10 cellular contexts compared by ENCODE assay signal in genomic region chr10:3525832-3526449, GRCh38.
DNase-seq lines count a peak whose midpoint lies in the region; ATAC-seq and TF ChIP-seq lines count a peak whose summit lies in the region.
"Had no signal": no experiment of that assay in that cellular context is flagged by ENCODE, and none has a peak within 500 bp of the region (broad histone marks: within the 10 kb centered on the region; RNA-seq: fewer than 3 reads in every experiment).

No MANE protein-coding gene starts in this region.

- WGBS in GM23248 (ENCODE audit: low coverage in 1 of 2, low lambda C conversion rate in 2 of 2, missing lambda C conversion rate in 2 of 2), 2 experiments = 4% methylated on average over 11 of the region's 11 CpGs
- WGBS in smooth muscle cell (ENCODE audit: low lambda C conversion rate) = 32% methylated on average over 11 of the region's 11 CpGs

- no peak overlapping the region for H2AFZ ChIP-seq in GM23248
- no peak overlapping the region for H2AFZ ChIP-seq in smooth muscle cell (ENCODE audit: low read depth)

- H3K4me2 ChIP-seq in GM23248 (ENCODE audit: unreplicated experiment) (peak overlapping the region; percentile 75), smooth muscle cell (peak overlapping the region; percentile 40)

- H3K36me3 ChIP-seq in GM23248 (ENCODE audit: low read depth) = no peaks in the 10 kb centered on the region
- H3K36me3 ChIP-seq in left ventricle myocardium inferior = no peaks in the 10 kb centered on the region
- no peaks in the 10 kb centered on the region for H3K36me3 ChIP-seq in smooth muscle cell (ENCODE audit: low read depth)

- H3K79me2 ChIP-seq in GM23248 (ENCODE audit: insufficient read depth) = no peaks in the 10 kb centered on the region
- no peaks in the 10 kb centered on the region for H3K79me2 ChIP-seq in smooth muscle cell (ENCODE audit: low read depth)

- H3K9me3 ChIP-seq in GM23248 (ENCODE audit: low read depth) = no peaks in the 10 kb centered on the region
- H3K9me3 ChIP-seq in left ventricle myocardium inferior (replicated peaks) = no peaks in the 10 kb centered on the region
- H3K9me3 ChIP-seq in smooth muscle cell (replicated peaks; ENCODE audit: low read depth) = no peaks in the 10 kb centered on the region

- H3K4me3 ChIP-seq in GM23248 (peak overlapping the region; percentile 9; the same call in 1 of the 2 replicates), left ventricle myocardium inferior (no peak overlapping the region), smooth muscle cell (no peak overlapping the region)

- H3K9ac ChIP-seq in GM23248 (peak overlapping the region; percentile 79), smooth muscle cell (ENCODE audit: low read depth) (peak overlapping the region; percentile 56)

- peak overlapping the region; percentile 97 for H3K27ac ChIP-seq in GM23248
- peak overlapping the region; percentile 76; the same call in 1 of the 2 replicates for H3K27ac ChIP-seq in VCaP
- peak overlapping the region; percentile 59 for H3K27ac ChIP-seq in left ventricle myocardium inferior (replicated peaks)
- peak overlapping the region; percentile 88 for H3K27ac ChIP-seq in smooth muscle cell (ENCODE audit: low read depth)

- H3K9me2 ChIP-seq in GM23248 (ENCODE audit: insufficient read depth) = no peaks in the 10 kb centered on the region

- DNase-seq in GM23248 = peak; percentile 99
- DNase-seq in left ventricle myocardium inferior = peak; percentile 28
- peak; percentile 11 for DNase-seq in smooth muscle cell (lab: John Stamatoyannopoulos, UW; ENCODE audit: unreplicated experiment)
- DNase-seq in putamen (ENCODE audit: low spot score) = no peak
- DNase-seq: naive B cell, NCI-H2029 had no signal

- peaks cover 47% of the 10 kb centered on the region for H3F3A ChIP-seq in GM23248 (ENCODE audit: insufficient read depth)
- peaks cover 20% of the 10 kb centered on the region for H3F3A ChIP-seq in smooth muscle cell (ENCODE audit: low read depth)

- in situ Hi-C loops in GM23248 (cut with MboI) = loop anchor here (25.0 kb wide), 1 partner anchor 236 kb away; no protein-coding TSS in a partner anchor

- ATAC-seq in HG02571 (IDR thresholded peaks at IDR 0.05; ENCODE audit: unreplicated experiment) (no peak), HG02759 (IDR thresholded peaks at IDR 0.05; ENCODE audit: unreplicated experiment) (no peak), GM21447 (IDR thresholded peaks at IDR 0.05; ENCODE audit: unreplicated experiment) (no peak)

- H4K20me1 ChIP-seq in GM23248 (ENCODE audit: insufficient read depth) (no peaks in the 10 kb centered on the region), smooth muscle cell (ENCODE audit: low read depth) (no peaks in the 10 kb centered on the region)

- peaks cover 46% of the 10 kb centered on the region for H3K4me1 ChIP-seq in GM23248 (ENCODE audit: insufficient read depth)
- H3K4me1 ChIP-seq in left ventricle myocardium inferior = peaks cover 39% of the 10 kb centered on the region
- H3K4me1 ChIP-seq in smooth muscle cell (ENCODE audit: low read depth) = peaks cover 11% of the 10 kb centered on the region

- H3K27me3 ChIP-seq in GM23248 (replicated peaks; ENCODE audit: insufficient read depth) = no peaks in the 10 kb centered on the region
- H3K27me3 ChIP-seq in left ventricle myocardium inferior (ENCODE audit: low read depth) = no peaks in the 10 kb centered on the region
- H3K27me3 ChIP-seq in smooth muscle cell (ENCODE audit: low read depth) = no peaks in the 10 kb centered on the region

- intact Hi-C loops in left ventricle myocardium inferior (cut with micrococcal nuclease) = no loop called here

- TF ChIP-seq CTCF in VCaP (conservative IDR thresholded peaks at IDR 0.05) = no peak
- TF ChIP-seq CTCF in left ventricle myocardium inferior (IDR thresholded peaks at IDR 0.05; ENCODE audit: borderline replicate concordance) = no peak
- no peak for TF ChIP-seq CTCF in smooth muscle cell (IDR thresholded peaks at IDR 0.05; ENCODE audit: borderline replicate concordance, insufficient read depth, poor library complexity, severe bottlenecking)
